Comparison of ENCODE assay signal across 1 cellular context in the genomic region with DNA sequence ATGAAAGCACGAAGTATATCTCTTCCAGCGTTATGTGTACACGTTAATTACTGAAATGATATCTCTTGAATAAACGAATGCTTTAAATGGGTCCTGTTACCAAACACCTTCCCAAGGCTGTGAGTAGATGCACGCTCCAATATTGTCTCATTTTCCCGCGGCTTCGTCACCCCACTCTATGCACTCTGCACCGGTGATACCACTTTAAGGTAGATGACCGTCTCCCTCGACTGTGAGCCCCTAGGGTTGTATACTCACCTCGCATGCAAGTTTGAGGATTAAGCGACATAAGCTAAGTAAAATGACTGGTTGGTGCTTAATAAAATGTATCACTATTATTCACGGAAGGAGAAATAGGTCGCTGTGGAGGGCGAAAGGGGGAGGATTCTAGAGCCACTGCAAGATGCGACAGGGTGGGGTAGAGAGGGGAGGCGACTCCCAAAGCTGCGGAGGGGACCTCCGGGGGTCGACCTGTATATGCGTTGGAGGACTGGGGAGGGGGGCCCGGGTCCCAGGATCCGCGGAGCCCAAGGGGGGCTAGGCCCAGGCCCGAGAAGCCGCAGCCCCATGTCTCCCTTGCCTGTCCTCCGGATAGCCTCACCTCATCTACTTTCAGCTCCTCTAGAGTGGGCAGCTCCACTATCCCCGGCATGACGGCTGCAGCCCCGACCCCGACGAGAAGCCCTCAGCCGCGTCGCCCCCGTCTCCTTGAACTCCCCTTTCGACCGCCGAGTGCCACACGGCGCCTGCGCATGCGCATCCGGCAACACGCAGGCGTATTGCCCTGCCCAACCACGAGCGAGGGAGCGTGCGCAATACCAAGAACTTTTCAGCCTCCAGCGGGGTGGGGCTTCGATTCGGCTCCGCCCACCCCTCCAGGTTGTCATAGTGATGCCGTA.
TF ChIP-seq lines count a peak whose summit lies in the region.

A gene (plus strand): TSS at position 883 of the 899 bp plus-strand sequence. CDS start 65 bp downstream, outside the sequence.
A gene (minus strand): TSS at position 754 of the 899 bp plus-strand sequence. CDS start 102 bp downstream, at position 652.

TF ChIP-seq in HepG2, 621 proteins besides CTCF, POLR2A, EP300 and RAD21 (continued from another document and continues in another):
- TF ChIP-seq HES4 (CRISPR knock-in tag; IDR thresholded peaks at IDR 0.05; ENCODE audit: borderline replicate concordance) = no peak
- no peak for TF ChIP-seq NFE2 (CRISPR knock-in tag; IDR thresholded peaks at IDR 0.05)
- no peak for TF ChIP-seq FOSL1 (CRISPR knock-in tag; IDR thresholded peaks at IDR 0.05; ENCODE audit: borderline replicate concordance)
- no peak for TF ChIP-seq ZFP82 (CRISPR knock-in tag; IDR thresholded peaks at IDR 0.05; ENCODE audit: borderline replicate concordance)
- TF ChIP-seq, protein P1, sequence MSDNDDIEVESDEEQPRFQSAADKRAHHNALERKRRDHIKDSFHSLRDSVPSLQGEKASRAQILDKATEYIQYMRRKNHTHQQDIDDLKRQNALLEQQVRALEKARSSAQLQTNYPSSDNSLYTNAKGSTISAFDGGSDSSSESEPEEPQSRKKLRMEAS (IDR thresholded peaks at IDR 0.05) = peak; percentile 74
- no peak for TF ChIP-seq KLF11 (CRISPR knock-in tag; IDR thresholded peaks at IDR 0.05)
- TF ChIP-seq MTA3 (CRISPR knock-in tag; IDR thresholded peaks at IDR 0.05) = no peak
- peak; percentile 23 for TF ChIP-seq SRSF1 (optimal IDR thresholded peaks at IDR 0.05; ENCODE audit: low read depth, low read length)
- TF ChIP-seq ZNF720 (CRISPR knock-in tag; IDR thresholded peaks at IDR 0.05) = no peak
- TF ChIP-seq, protein P2, sequence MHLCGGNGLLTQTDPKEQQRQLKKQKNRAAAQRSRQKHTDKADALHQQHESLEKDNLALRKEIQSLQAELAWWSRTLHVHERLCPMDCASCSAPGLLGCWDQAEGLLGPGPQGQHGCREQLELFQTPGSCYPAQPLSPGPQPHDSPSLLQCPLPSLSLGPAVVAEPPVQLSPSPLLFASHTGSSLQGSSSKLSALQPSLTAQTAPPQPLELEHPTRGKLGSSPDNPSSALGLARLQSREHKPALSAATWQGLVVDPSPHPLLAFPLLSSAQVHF (CRISPR knock-in tag; IDR thresholded peaks at IDR 0.05) = no peak
- TF ChIP-seq ZNF569 (CRISPR knock-in tag; IDR thresholded peaks at IDR 0.05; ENCODE audit: borderline replicate concordance) = no peak
- TF ChIP-seq, protein P3, sequence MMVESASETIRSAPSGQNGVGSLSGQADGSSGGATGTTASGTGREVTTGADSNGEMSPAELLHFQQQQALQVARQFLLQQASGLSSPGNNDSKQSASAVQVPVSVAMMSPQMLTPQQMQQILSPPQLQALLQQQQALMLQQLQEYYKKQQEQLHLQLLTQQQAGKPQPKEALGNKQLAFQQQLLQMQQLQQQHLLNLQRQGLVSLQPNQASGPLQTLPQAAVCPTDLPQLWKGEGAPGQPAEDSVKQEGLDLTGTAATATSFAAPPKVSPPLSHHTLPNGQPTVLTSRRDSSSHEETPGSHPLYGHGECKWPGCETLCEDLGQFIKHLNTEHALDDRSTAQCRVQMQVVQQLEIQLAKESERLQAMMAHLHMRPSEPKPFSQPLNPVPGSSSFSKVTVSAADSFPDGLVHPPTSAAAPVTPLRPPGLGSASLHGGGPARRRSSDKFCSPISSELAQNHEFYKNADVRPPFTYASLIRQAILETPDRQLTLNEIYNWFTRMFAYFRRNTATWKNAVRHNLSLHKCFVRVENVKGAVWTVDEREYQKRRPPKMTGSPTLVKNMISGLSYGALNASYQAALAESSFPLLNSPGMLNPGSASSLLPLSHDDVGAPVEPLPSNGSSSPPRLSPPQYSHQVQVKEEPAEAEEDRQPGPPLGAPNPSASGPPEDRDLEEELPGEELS (CRISPR knock-in tag; IDR thresholded peaks at IDR 0.05) = 0 out of 2 replicates have a peak, but pooled peaks have one; percentile 17
- no peak for TF ChIP-seq MAFG (CRISPR knock-in tag; IDR thresholded peaks at IDR 0.05)
- no peak; the same call in 1 of the 2 replicates for TF ChIP-seq PPARG (CRISPR knock-in tag; conservative IDR thresholded peaks at IDR 0.05)
- TF ChIP-seq RCOR2 (CRISPR knock-in tag; IDR thresholded peaks at IDR 0.05) = no peak
- TF ChIP-seq, protein P4, sequence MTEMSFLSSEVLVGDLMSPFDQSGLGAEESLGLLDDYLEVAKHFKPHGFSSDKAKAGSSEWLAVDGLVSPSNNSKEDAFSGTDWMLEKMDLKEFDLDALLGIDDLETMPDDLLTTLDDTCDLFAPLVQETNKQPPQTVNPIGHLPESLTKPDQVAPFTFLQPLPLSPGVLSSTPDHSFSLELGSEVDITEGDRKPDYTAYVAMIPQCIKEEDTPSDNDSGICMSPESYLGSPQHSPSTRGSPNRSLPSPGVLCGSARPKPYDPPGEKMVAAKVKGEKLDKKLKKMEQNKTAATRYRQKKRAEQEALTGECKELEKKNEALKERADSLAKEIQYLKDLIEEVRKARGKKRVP (CRISPR knock-in tag; IDR thresholded peaks at IDR 0.05) = 0 out of 4 replicates have a peak, but pooled peaks of 1 of the 2 experiments have one; percentile 15
- TF ChIP-seq, protein P5, sequence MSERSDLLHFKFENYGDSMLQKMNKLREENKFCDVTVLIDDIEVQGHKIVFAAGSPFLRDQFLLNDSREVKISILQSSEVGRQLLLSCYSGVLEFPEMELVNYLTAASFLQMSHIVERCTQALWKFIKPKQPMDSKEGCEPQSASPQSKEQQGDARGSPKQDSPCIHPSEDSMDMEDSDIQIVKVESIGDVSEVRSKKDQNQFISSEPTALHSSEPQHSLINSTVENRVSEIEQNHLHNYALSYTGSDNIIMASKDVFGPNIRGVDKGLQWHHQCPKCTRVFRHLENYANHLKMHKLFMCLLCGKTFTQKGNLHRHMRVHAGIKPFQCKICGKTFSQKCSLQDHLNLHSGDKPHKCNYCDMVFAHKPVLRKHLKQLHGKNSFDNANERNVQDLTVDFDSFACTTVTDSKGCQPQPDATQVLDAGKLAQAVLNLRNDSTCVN (CRISPR knock-in tag; IDR thresholded peaks at IDR 0.05; ENCODE audit: borderline replicate concordance) = peak; percentile 59; the same call in 1 of the 2 replicates
- peak; percentile 38 for TF ChIP-seq RARA (CRISPR knock-in tag; IDR thresholded peaks at IDR 0.05)
- TF ChIP-seq, protein P6, sequence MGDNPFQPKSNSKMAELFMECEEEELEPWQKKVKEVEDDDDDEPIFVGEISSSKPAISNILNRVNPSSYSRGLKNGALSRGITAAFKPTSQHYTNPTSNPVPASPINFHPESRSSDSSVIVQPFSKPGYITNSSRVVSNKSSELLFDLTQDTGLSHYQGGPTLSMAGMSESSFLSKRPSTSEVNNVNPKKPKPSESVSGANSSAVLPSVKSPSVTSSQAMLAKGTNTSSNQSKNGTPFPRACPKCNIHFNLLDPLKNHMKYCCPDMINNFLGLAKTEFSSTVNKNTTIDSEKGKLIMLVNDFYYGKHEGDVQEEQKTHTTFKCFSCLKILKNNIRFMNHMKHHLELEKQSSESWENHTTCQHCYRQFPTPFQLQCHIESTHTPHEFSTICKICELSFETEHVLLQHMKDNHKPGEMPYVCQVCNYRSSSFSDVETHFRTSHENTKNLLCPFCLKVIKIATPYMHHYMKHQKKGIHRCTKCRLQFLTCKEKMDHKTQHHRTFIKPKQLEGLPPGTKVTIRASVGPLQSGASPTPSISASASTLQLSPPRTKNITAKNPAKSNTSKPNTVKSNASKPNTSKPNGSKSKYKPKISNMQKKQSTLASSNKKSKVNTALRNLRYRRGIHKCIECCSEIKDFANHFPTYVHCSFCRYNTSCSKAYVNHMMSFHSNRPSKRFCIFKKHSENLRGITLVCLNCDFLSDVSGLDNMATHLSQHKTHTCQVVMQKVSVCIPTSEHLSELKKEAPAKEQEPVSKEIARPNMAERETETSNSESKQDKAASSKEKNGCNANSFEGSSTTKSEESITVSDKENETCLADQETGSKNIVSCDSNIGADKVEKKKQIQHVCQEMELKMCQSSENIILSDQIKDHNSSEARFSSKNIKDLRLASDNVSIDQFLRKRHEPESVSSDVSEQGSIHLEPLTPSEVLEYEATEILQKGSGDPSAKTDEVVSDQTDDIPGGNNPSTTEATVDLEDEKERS (CRISPR knock-in tag; IDR thresholded peaks at IDR 0.05) = no peak
- TF ChIP-seq ZNF616 (CRISPR knock-in tag; IDR thresholded peaks at IDR 0.05; ENCODE audit: low read depth) = peak; percentile 50; the same call in 1 of the 2 replicates
- TF ChIP-seq ZNF891 (CRISPR knock-in tag; IDR thresholded peaks at IDR 0.05) = peak; percentile 91; the same call in 1 of the 2 replicates
- TF ChIP-seq DNMT1 (CRISPR knock-in tag; IDR thresholded peaks at IDR 0.05) = no peak
- no peak for TF ChIP-seq ZNF383 (CRISPR knock-in tag; IDR thresholded peaks at IDR 0.05; ENCODE audit: borderline replicate concordance)
- peak; percentile 35 for TF ChIP-seq HNRNPK (IDR thresholded peaks at IDR 0.05; ENCODE audit: low read depth, low read length, poor library complexity, severe bottlenecking)
- no peak for TF ChIP-seq POLR2AphosphoS2 (IDR thresholded peaks at IDR 0.05; ENCODE audit: low read depth, low read length)
- no peak for TF ChIP-seq ATAD3A (CRISPR knock-in tag; IDR thresholded peaks at IDR 0.05)
- no peak for TF ChIP-seq ZNF496 (CRISPR knock-in tag; IDR thresholded peaks at IDR 0.05; ENCODE audit: insufficient replicate concordance)
- TF ChIP-seq, protein P7, sequence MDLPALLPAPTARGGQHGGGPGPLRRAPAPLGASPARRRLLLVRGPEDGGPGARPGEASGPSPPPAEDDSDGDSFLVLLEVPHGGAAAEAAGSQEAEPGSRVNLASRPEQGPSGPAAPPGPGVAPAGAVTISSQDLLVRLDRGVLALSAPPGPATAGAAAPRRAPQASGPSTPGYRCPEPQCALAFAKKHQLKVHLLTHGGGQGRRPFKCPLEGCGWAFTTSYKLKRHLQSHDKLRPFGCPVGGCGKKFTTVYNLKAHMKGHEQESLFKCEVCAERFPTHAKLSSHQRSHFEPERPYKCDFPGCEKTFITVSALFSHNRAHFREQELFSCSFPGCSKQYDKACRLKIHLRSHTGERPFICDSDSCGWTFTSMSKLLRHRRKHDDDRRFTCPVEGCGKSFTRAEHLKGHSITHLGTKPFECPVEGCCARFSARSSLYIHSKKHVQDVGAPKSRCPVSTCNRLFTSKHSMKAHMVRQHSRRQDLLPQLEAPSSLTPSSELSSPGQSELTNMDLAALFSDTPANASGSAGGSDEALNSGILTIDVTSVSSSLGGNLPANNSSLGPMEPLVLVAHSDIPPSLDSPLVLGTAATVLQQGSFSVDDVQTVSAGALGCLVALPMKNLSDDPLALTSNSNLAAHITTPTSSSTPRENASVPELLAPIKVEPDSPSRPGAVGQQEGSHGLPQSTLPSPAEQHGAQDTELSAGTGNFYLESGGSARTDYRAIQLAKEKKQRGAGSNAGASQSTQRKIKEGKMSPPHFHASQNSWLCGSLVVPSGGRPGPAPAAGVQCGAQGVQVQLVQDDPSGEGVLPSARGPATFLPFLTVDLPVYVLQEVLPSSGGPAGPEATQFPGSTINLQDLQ (CRISPR knock-in tag; IDR thresholded peaks at IDR 0.05) = no peak
- TF ChIP-seq ZNF367 (CRISPR knock-in tag; IDR thresholded peaks at IDR 0.05; ENCODE audit: borderline replicate concordance) = no peak
- TF ChIP-seq BORCS8-MEF2B (CRISPR knock-in tag; IDR thresholded peaks at IDR 0.05) = peak; percentile 87
- TF ChIP-seq ZNF598 (CRISPR knock-in tag; IDR thresholded peaks at IDR 0.05; ENCODE audit: borderline replicate concordance) = no peak
- peak; percentile 83 for TF ChIP-seq KDM2A (CRISPR knock-in tag; IDR thresholded peaks at IDR 0.05; ENCODE audit: borderline replicate concordance, low read depth)
- no peak for TF ChIP-seq MED8 (CRISPR knock-in tag; IDR thresholded peaks at IDR 0.05; ENCODE audit: insufficient replicate concordance)
- TF ChIP-seq, protein P8, sequence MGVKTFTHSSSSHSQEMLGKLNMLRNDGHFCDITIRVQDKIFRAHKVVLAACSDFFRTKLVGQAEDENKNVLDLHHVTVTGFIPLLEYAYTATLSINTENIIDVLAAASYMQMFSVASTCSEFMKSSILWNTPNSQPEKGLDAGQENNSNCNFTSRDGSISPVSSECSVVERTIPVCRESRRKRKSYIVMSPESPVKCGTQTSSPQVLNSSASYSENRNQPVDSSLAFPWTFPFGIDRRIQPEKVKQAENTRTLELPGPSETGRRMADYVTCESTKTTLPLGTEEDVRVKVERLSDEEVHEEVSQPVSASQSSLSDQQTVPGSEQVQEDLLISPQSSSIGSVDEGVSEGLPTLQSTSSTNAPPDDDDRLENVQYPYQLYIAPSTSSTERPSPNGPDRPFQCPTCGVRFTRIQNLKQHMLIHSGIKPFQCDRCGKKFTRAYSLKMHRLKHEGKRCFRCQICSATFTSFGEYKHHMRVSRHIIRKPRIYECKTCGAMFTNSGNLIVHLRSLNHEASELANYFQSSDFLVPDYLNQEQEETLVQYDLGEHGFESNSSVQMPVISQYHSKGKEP (CRISPR knock-in tag; IDR thresholded peaks at IDR 0.05) = no peak
- TF ChIP-seq, protein P9, sequence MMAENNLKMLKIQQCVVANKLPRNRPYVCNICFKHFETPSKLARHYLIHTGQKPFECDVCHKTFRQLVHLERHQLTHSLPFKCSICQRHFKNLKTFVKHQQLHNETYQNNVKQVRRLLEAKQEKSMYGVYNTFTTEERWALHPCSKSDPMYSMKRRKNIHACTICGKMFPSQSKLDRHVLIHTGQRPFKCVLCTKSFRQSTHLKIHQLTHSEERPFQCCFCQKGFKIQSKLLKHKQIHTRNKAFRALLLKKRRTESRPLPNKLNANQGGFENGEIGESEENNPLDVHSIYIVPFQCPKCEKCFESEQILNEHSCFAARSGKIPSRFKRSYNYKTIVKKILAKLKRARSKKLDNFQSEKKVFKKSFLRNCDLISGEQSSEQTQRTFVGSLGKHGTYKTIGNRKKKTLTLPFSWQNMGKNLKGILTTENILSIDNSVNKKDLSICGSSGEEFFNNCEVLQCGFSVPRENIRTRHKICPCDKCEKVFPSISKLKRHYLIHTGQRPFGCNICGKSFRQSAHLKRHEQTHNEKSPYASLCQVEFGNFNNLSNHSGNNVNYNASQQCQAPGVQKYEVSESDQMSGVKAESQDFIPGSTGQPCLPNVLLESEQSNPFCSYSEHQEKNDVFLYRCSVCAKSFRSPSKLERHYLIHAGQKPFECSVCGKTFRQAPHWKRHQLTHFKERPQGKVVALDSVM (CRISPR knock-in tag; IDR thresholded peaks at IDR 0.05) = no peak
- TF ChIP-seq, protein P10, sequence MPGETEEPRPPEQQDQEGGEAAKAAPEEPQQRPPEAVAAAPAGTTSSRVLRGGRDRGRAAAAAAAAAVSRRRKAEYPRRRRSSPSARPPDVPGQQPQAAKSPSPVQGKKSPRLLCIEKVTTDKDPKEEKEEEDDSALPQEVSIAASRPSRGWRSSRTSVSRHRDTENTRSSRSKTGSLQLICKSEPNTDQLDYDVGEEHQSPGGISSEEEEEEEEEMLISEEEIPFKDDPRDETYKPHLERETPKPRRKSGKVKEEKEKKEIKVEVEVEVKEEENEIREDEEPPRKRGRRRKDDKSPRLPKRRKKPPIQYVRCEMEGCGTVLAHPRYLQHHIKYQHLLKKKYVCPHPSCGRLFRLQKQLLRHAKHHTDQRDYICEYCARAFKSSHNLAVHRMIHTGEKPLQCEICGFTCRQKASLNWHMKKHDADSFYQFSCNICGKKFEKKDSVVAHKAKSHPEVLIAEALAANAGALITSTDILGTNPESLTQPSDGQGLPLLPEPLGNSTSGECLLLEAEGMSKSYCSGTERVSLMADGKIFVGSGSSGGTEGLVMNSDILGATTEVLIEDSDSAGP (CRISPR knock-in tag; IDR thresholded peaks at IDR 0.05; ENCODE audit: borderline replicate concordance) = peak; percentile 75
- TF ChIP-seq ZNF562 (CRISPR knock-in tag; IDR thresholded peaks at IDR 0.05; ENCODE audit: borderline replicate concordance) = no peak
- TF ChIP-seq ZIK1 (CRISPR knock-in tag; IDR thresholded peaks at IDR 0.05; ENCODE audit: borderline replicate concordance, low read depth) = no peak
